10 cellular contexts compared by ENCODE assay signal in genomic region chr1:51504806-51505525, GRCh38. TPM values are rescaled to one million over a fixed set of nuclear protein-coding genes. Genes with fewer than 3 reads are reported as not detected.
A peak's percentile ranks its signal among the peaks of the same experiment; 100 is the strongest.
DNase-seq lines count a peak whose midpoint lies in the region; ATAC-seq and TF ChIP-seq lines count a peak whose summit lies in the region.
"Had no signal": no experiment of that assay in that cellular context is flagged by ENCODE, and none has a peak within 500 bp of the region (broad histone marks: within the 10 kb centered on the region; RNA-seq: fewer than 3 reads in every experiment).

No MANE protein-coding gene starts in this region.

- peaks cover 12% of the 10 kb centered on the region; the same call in 1 of the 2 replicates for H4K20me1 ChIP-seq in GM23338 (replicated peaks; ENCODE audit: insufficient read depth)

- H3K9me2 ChIP-seq in GM23338 (ENCODE audit: insufficient read depth), result no peaks in the 10 kb centered on the region

- TF ChIP-seq CTCF in GM23338 (conservative IDR thresholded peaks at IDR 0.05; ENCODE audit: low read depth in 2 of 2), result no peak

- peaks cover 70% of the 10 kb centered on the region for H3K4me1 Mint-ChIP-seq in activated CD4-positive, alpha-beta memory T cell treated with anti-CD3 and anti-CD28 coated beads for 36 hours (ENCODE audit: low read depth)
- peaks cover 30% of the 10 kb centered on the region for H3K4me1 Mint-ChIP-seq in activated CD4-positive, alpha-beta memory T cell treated with anti-CD3 and anti-CD28 coated beads, Interleukin-2, amount 10 ng/mL, durations not matched to agents 7 days and 5 days
- H3K4me1 Mint-ChIP-seq in naive B cell (peaks cover 32 to 84% (median 74%) of the 10 kb centered on the region in 3 donors), GM23338 (peaks cover under 1% of the 10 kb centered on the region; the same call in 2 of the 3 replicates)

- no peaks in the 10 kb centered on the region for H3K36me3 ChIP-seq in GM23338 (ENCODE audit: insufficient read depth)

- CTCF ChIA-PET in activated CD4-positive, alpha-beta memory T cell treated with anti-CD3 and anti-CD28 coated beads for 36 hours (lab: Charles Lee), result interaction anchor here (0.6 to 1.4 kb wide), 2 partner anchors 12 to 146 kb away, joined by 3 to 4 read pairs; no protein-coding TSS in a partner anchor
- CTCF ChIA-PET in activated CD4-positive, alpha-beta memory T cell treated with anti-CD3 and anti-CD28 coated beads, Interleukin-2, amount 10 ng/mL, durations not matched to agents 7 days and 5 days (lab: Charles Lee), result interaction anchor here (1.0 to 1.5 kb wide), 2 partner anchors 14 to 16 kb away, joined by 3 to 5 read pairs; partner anchors contain the start of gene EPS15

- intact Hi-C loops in activated CD4-positive, alpha-beta memory T cell treated with anti-CD3 and anti-CD28 coated beads for 36 hours (cut with micrococcal nuclease), result loop anchor here (1.0 kb wide), 3 partner anchors 14 to 61 kb away; partner anchors contain the start of gene EPS15

- H3K27ac ChIP-seq in GM23338 (ENCODE audit: low read depth), result no peak overlapping the region
- H3K27ac ChIP-seq: PC-9 had no signal

- H3K27me3 Mint-ChIP-seq in activated CD4-positive, alpha-beta memory T cell treated with anti-CD3 and anti-CD28 coated beads for 36 hours, result no peaks in the 10 kb centered on the region
- H3K27me3 Mint-ChIP-seq in activated CD4-positive, alpha-beta memory T cell treated with anti-CD3 and anti-CD28 coated beads, Interleukin-2, amount 10 ng/mL, durations not matched to agents 7 days and 5 days, result no peaks in the 10 kb centered on the region
- H3K27me3 Mint-ChIP-seq in naive B cell (no peaks in the 10 kb centered on the region), GM23338 (ENCODE audit: insufficient read depth, low read depth, poor library complexity) (peaks cover 4% of the 10 kb centered on the region)

- peak; percentile 55 for DNase-seq in activated CD4-positive, alpha-beta memory T cell treated with anti-CD3 and anti-CD28 coated beads for 36 hours
- DNase-seq in activated CD4-positive, alpha-beta memory T cell treated with anti-CD3 and anti-CD28 coated beads, Interleukin-2, amount 10 ng/mL, durations not matched to agents 7 days and 5 days, result no peak
- DNase-seq in naive B cell (no peak), HuH-7 (ENCODE audit: low spot score) (no peak), GM23338 (ENCODE audit: low spot score) (no peak), middle frontal gyrus (ENCODE audit: extremely low spot score, low spot score) (no peak)
- DNase-seq: cerebellar nuclear complex, PC-9 had no signal

- peak overlapping the region; percentile 30 for H3K27ac Mint-ChIP-seq in activated CD4-positive, alpha-beta memory T cell treated with anti-CD3 and anti-CD28 coated beads for 36 hours
- H3K27ac Mint-ChIP-seq in activated CD4-positive, alpha-beta memory T cell treated with anti-CD3 and anti-CD28 coated beads, Interleukin-2, amount 10 ng/mL, durations not matched to agents 7 days and 5 days, result no peak overlapping the region
- H3K27ac Mint-ChIP-seq in naive B cell (peak overlapping the region; percentile 39 to 93 (median 72)), GM23338 (no peak overlapping the region)

- H3K4me1 ChIP-seq in GM23338 (ENCODE audit: insufficient read depth), result no peaks in the 10 kb centered on the region

- no peak overlapping the region for H3K4me2 ChIP-seq in GM23338
- H3K4me2 ChIP-seq: PC-9 had no signal

- H2AFZ ChIP-seq in GM23338, result no peak overlapping the region
- H2AFZ ChIP-seq: PC-9 had no signal

- no peaks in the 10 kb centered on the region for H3K9me3 Mint-ChIP-seq in activated CD4-positive, alpha-beta memory T cell treated with anti-CD3 and anti-CD28 coated beads for 36 hours
- no peaks in the 10 kb centered on the region for H3K9me3 Mint-ChIP-seq in activated CD4-positive, alpha-beta memory T cell treated with anti-CD3 and anti-CD28 coated beads, Interleukin-2, amount 10 ng/mL, durations not matched to agents 7 days and 5 days
- no peaks in the 10 kb centered on the region for H3K9me3 Mint-ChIP-seq in naive B cell
- no peaks in the 10 kb centered on the region for H3K9me3 Mint-ChIP-seq in GM23338

- POLR2A ChIA-PET in activated CD4-positive, alpha-beta memory T cell treated with anti-CD3 and anti-CD28 coated beads for 36 hours (lab: Charles Lee), result interaction anchor here (0.6 to 3.6 kb wide), 3 partner anchors 10 to 60 kb away, joined by 5 to 25 read pairs (median 5); partner anchors contain the start of gene EPS15
- POLR2A ChIA-PET in activated CD4-positive, alpha-beta memory T cell treated with anti-CD3 and anti-CD28 coated beads, Interleukin-2, amount 10 ng/mL, durations not matched to agents 7 days and 5 days (lab: Charles Lee), result interaction anchor here (1.2 to 1.8 kb wide), 3 partner anchors 11 to 14 kb away, joined by 3 to 8 read pairs (median 4); no protein-coding TSS in a partner anchor

- peak overlapping the region; percentile 2 for H3K4me3 Mint-ChIP-seq in activated CD4-positive, alpha-beta memory T cell treated with anti-CD3 and anti-CD28 coated beads for 36 hours
- no peak overlapping the region for H3K4me3 Mint-ChIP-seq in activated CD4-positive, alpha-beta memory T cell treated with anti-CD3 and anti-CD28 coated beads, Interleukin-2, amount 10 ng/mL, durations not matched to agents 7 days and 5 days
- H3K4me3 Mint-ChIP-seq in naive B cell (peak overlapping the region in 5 of 8 donors; percentile 6 to 80 (median 31)), GM23338 (no peak overlapping the region)

- H3K27me3 ChIP-seq in GM23338 (ENCODE audit: insufficient read depth), result no peaks in the 10 kb centered on the region

- peaks cover 85% of the 10 kb centered on the region for H3K79me2 ChIP-seq in GM23338 (replicated peaks; ENCODE audit: insufficient read depth)

- no peak overlapping the region for H3K4me3 ChIP-seq in GM23338
- H3K4me3 ChIP-seq: PC-9 had no signal

- no peaks in the 10 kb centered on the region for H3F3A ChIP-seq in GM23338 (replicated peaks; ENCODE audit: low read depth)

- H3K36me3 Mint-ChIP-seq in activated CD4-positive, alpha-beta memory T cell treated with anti-CD3 and anti-CD28 coated beads for 36 hours, result peaks cover 15% of the 10 kb centered on the region
- H3K36me3 Mint-ChIP-seq in activated CD4-positive, alpha-beta memory T cell treated with anti-CD3 and anti-CD28 coated beads, Interleukin-2, amount 10 ng/mL, durations not matched to agents 7 days and 5 days (ENCODE audit: low read depth), result peaks cover 44% of the 10 kb centered on the region
- H3K36me3 Mint-ChIP-seq in naive B cell (peaks cover 0 to 9% of the 10 kb centered on the region in 2 donors), GM23338 (ENCODE audit: low read depth) (peaks cover 14% of the 10 kb centered on the region; the same call in 2 of the 3 replicates)

- ATAC-seq in GM21528 (IDR thresholded peaks at IDR 0.05; ENCODE audit: low FRiP score, unreplicated experiment), result peak; percentile 33
- peak; percentile 38 for ATAC-seq in HG03571 (IDR thresholded peaks at IDR 0.05; ENCODE audit: unreplicated experiment)
- peak; percentile 40 to 45 for ATAC-seq in naive B cell (ENCODE audit: low read depth in 2 of 2)
- no peak for ATAC-seq in GM23338

TF ChIP-seq in GM23338, 12 proteins besides CTCF, POLR2A, EP300 and RAD21:
- no peak for TF ChIP-seq JUNB (IDR thresholded peaks at IDR 0.05; ENCODE audit: unreplicated experiment)
- no peak for TF ChIP-seq ZNF331 (CRISPR knock-in tag; IDR thresholded peaks at IDR 0.05; ENCODE audit: low read depth)
TF ChIP-seq in GM23338: peak in this region for 0.

RNA-seq across cellular contexts. Expression of gene EPS15, which starts 14.1 kb away (rescaled TPM):
- 10 to 100 TPM; 69.5 to 69.6 TPM for total RNA-seq in activated CD4-positive, alpha-beta memory T cell treated with anti-CD3 and anti-CD28 coated beads for 36 hours
- 10 to 100 TPM; 71.8 to 75.0 TPM for total RNA-seq in activated CD4-positive, alpha-beta memory T cell treated with anti-CD3 and anti-CD28 coated beads, Interleukin-2, amount 10 ng/mL, durations not matched to agents 7 days and 5 days
- 10 to 100 TPM; 40.6 to 76.5 (median 67.9) TPM for polyA plus RNA-seq in naive B cell (ENCODE audit: low read depth in 6 of 6)
- 76.5 and 86.1 TPM in 2 replicates for total RNA-seq in GM23338 (2014; rRNA removed; shearing (Covaris generic))
- 24.9 and 31.0 TPM in 2 replicates for polyA plus RNA-seq in GM23338 (2016; fragmentation: Nextera tagmentation; extraction: Ambion mirVana)

Comparison
In these comparisons a context has a peak if more than half of its experiments do, and no peak if none do; other contexts are left out.
1. H3K27ac Mint-ChIP-seq: peak in activated CD4-positive, alpha-beta memory T cell treated with anti-CD3 and anti-CD28 coated beads for 36 hours (single experiment) and naive B cell (6 of 6); none in activated CD4-positive, alpha-beta memory T cell treated with anti-CD3 and anti-CD28 coated beads, Interleukin-2, amount 10 ng/mL, durations not matched to agents 7 days and 5 days (single experiment) and GM23338 (single experiment).
2. H3K4me3 Mint-ChIP-seq: peak in activated CD4-positive, alpha-beta memory T cell treated with anti-CD3 and anti-CD28 coated beads for 36 hours (single experiment) and naive B cell (5 of 8); none in activated CD4-positive, alpha-beta memory T cell treated with anti-CD3 and anti-CD28 coated beads, Interleukin-2, amount 10 ng/mL, durations not matched to agents 7 days and 5 days (single experiment) and GM23338 (single experiment).